In genomic region chrX:10085223-10085622, GRCh38 we compare ENCODE assay signal across 10 cellular contexts.
DNase-seq lines count a peak whose midpoint lies in the region; ATAC-seq, FAIRE-seq and TF ChIP-seq lines count a peak whose summit lies in the region.
"Had no signal": no experiment of that assay in that cellular context is flagged by ENCODE, and none has a peak within 500 bp of the region (broad histone marks: within the 10 kb centered on the region; RNA-seq: fewer than 3 reads in every experiment).

No MANE protein-coding gene starts in this region.

- H3K36me3 ChIP-seq in small intestine (ENCODE audit: control insufficient read depth in 2 of 2, insufficient read depth in 2 of 2, low read length in 2 of 2) (no peaks in the 10 kb centered on the region), brain microvascular endothelial cell (replicated peaks) (no peaks in the 10 kb centered on the region)

- H3K4me3 ChIP-seq in small intestine (ENCODE audit: low read depth in 1 of 2, low read length in 2 of 2), result no peak overlapping the region
- H3K4me3 ChIP-seq in brain microvascular endothelial cell (ENCODE audit: low read depth, low read length), result no peak overlapping the region

- H3K27me3 ChIP-seq in small intestine (ENCODE audit: control insufficient read depth in 2 of 2, insufficient read depth in 2 of 2, low read length in 2 of 2), result no peaks in the 10 kb centered on the region
- no peaks in the 10 kb centered on the region for H3K27me3 ChIP-seq in brain microvascular endothelial cell (replicated peaks)

- DNase-seq in activated T-cell treated with anti-CD3 and anti-CD28 coated beads, Interleukin-2, amount 50 U/mL, for 24 hours, result no peak
- no peak for DNase-seq in activated T-cell treated with anti-CD3 and anti-CD28 coated beads, Interleukin-2, amount 50 U/mL, for 48 hours
- no peak for DNase-seq in activated T-helper 1 cell treated with anti-CD3 and anti-CD28 coated beads, Interleukin-12 subunit alpha, Interleukin-12 subunit beta, Interleukin-2, Interleukin-4 antibody, amounts not matched to agents 30 ng/mL and 10 ng/mL and 1 ng/mL, durations not matched to agents 14 hours and 24 hours and 36 hours (ENCODE audit: low spot score)
- DNase-seq in small intestine, result peak; percentile 14
- DNase-seq in brain microvascular endothelial cell, result no peak
- no peak for DNase-seq in NCI-H2081 treated with DMSO at 0.1 percent for 48 hours (lab: John Stamatoyannopoulos, UW)
- DNase-seq in NCI-H1694 treated with DMSO at 0.1 percent for 48 hours (lab: John Stamatoyannopoulos, UW), result no peak
- DNase-seq: NCI-H1105 had no signal

- TF ChIP-seq CTCF in brain microvascular endothelial cell (IDR thresholded peaks at IDR 0.05; ENCODE audit: low read depth, low read length, missing control alignments), result no peak

- in situ Hi-C loops in brain microvascular endothelial cell (cut with HindIII; ENCODE audit: low pct_ligation_motif_present, low sequenced_read_pairs), result no loop called here

- H3K27me3 Mint-ChIP-seq in activated T-cell treated with anti-CD3 and anti-CD28 coated beads, Interleukin-2, amount 50 U/mL, for 24 hours, result peaks cover 16% of the 10 kb centered on the region
- H3K27me3 Mint-ChIP-seq in activated T-helper 1 cell treated with anti-CD3 and anti-CD28 coated beads, Interleukin-12 subunit alpha, Interleukin-12 subunit beta, Interleukin-2, Interleukin-4 antibody, amounts not matched to agents 30 ng/mL and 10 ng/mL and 1 ng/mL, durations not matched to agents 14 hours and 24 hours and 36 hours (ENCODE audit: insufficient read depth), result no peaks in the 10 kb centered on the region

- ATAC-seq in HG03354 (IDR thresholded peaks at IDR 0.05; ENCODE audit: poor library complexity, severe bottlenecking, unreplicated experiment), result peak; percentile 50

- intact Hi-C loops in activated T-helper 1 cell treated with anti-CD3 and anti-CD28 coated beads, Interleukin-12 subunit alpha, Interleukin-12 subunit beta, Interleukin-2, Interleukin-4 antibody, amounts not matched to agents 30 ng/mL and 10 ng/mL and 1 ng/mL, durations not matched to agents 14 hours and 24 hours and 36 hours (cut with micrococcal nuclease), result no loop called here

- H3K27ac ChIP-seq in small intestine (ENCODE audit: low read depth in 1 of 2, low read length in 1 of 2) (no peak overlapping the region), brain microvascular endothelial cell (no peak overlapping the region)
- H3K27ac ChIP-seq: parathyroid adenoma had no signal

- H3K36me3 Mint-ChIP-seq in activated T-cell treated with anti-CD3 and anti-CD28 coated beads, Interleukin-2, amount 50 U/mL, for 24 hours (ENCODE audit: low read depth), result peaks cover 7% of the 10 kb centered on the region
- peaks cover 23% of the 10 kb centered on the region for H3K36me3 Mint-ChIP-seq in activated T-helper 1 cell treated with anti-CD3 and anti-CD28 coated beads, Interleukin-12 subunit alpha, Interleukin-12 subunit beta, Interleukin-2, Interleukin-4 antibody, amounts not matched to agents 30 ng/mL and 10 ng/mL and 1 ng/mL, durations not matched to agents 14 hours and 24 hours and 36 hours (ENCODE audit: low read depth)

- WGBS in small intestine, 3 donors, result 15 to 45% (median 27%) methylated on average over 1 of the region's 1 CpG

- no peaks in the 10 kb centered on the region for H3K9me3 Mint-ChIP-seq in activated T-cell treated with anti-CD3 and anti-CD28 coated beads, Interleukin-2, amount 50 U/mL, for 24 hours
- H3K9me3 Mint-ChIP-seq in activated T-helper 1 cell treated with anti-CD3 and anti-CD28 coated beads, Interleukin-12 subunit alpha, Interleukin-12 subunit beta, Interleukin-2, Interleukin-4 antibody, amounts not matched to agents 30 ng/mL and 10 ng/mL and 1 ng/mL, durations not matched to agents 14 hours and 24 hours and 36 hours, result no peaks in the 10 kb centered on the region

- no peak for FAIRE-seq in small intestine (lab: Jason Lieb, UNC)

- H3K4me1 ChIP-seq in small intestine (ENCODE audit: control insufficient read depth in 2 of 2, insufficient read depth in 1 of 2, low read depth in 1 of 2, low read length in 1 of 2), result no peaks in the 10 kb centered on the region

- H3K4me1 Mint-ChIP-seq in activated T-cell treated with anti-CD3 and anti-CD28 coated beads, Interleukin-2, amount 50 U/mL, for 24 hours (ENCODE audit: low read depth), result peaks cover 45% of the 10 kb centered on the region
- H3K4me1 Mint-ChIP-seq in activated T-helper 1 cell treated with anti-CD3 and anti-CD28 coated beads, Interleukin-12 subunit alpha, Interleukin-12 subunit beta, Interleukin-2, Interleukin-4 antibody, amounts not matched to agents 30 ng/mL and 10 ng/mL and 1 ng/mL, durations not matched to agents 14 hours and 24 hours and 36 hours (ENCODE audit: low read depth), result peaks cover 40% of the 10 kb centered on the region

- H3K27ac Mint-ChIP-seq in activated T-cell treated with anti-CD3 and anti-CD28 coated beads, Interleukin-2, amount 50 U/mL, for 24 hours, result peak overlapping the region; percentile 37
- H3K27ac Mint-ChIP-seq in activated T-helper 1 cell treated with anti-CD3 and anti-CD28 coated beads, Interleukin-12 subunit alpha, Interleukin-12 subunit beta, Interleukin-2, Interleukin-4 antibody, amounts not matched to agents 30 ng/mL and 10 ng/mL and 1 ng/mL, durations not matched to agents 14 hours and 24 hours and 36 hours, result no peak overlapping the region

- H3K4me3 Mint-ChIP-seq in activated T-cell treated with anti-CD3 and anti-CD28 coated beads, Interleukin-2, amount 50 U/mL, for 24 hours, result no peak overlapping the region
- peak overlapping the region; percentile 39 for H3K4me3 Mint-ChIP-seq in activated T-helper 1 cell treated with anti-CD3 and anti-CD28 coated beads, Interleukin-12 subunit alpha, Interleukin-12 subunit beta, Interleukin-2, Interleukin-4 antibody, amounts not matched to agents 30 ng/mL and 10 ng/mL and 1 ng/mL, durations not matched to agents 14 hours and 24 hours and 36 hours

- H3K9me3 ChIP-seq in small intestine (ENCODE audit: control insufficient read depth, low read depth), result no peaks in the 10 kb centered on the region
